Comparison of ENCODE assay signal across 14 cellular contexts in genomic region chr13:77290342-77290741, GRCh38.
"Had no signal": no experiment of that assay in that cellular context is flagged by ENCODE, and none has a peak within 500 bp of the region (broad histone marks: within the 10 kb centered on the region; RNA-seq: fewer than 3 reads in every experiment).

No MANE protein-coding gene starts in this region.

- H3K9me3 ChIP-seq: transverse colon had no signal

- ATAC-seq: left ventricle myocardium superior had no signal

- FAIRE-seq: kidney had no signal

- H2AFZ ChIP-seq: neural progenitor cell had no signal

- H3K9ac ChIP-seq: neural progenitor cell had no signal

- H3K27ac Mint-ChIP-seq: neural progenitor cell had no signal

- DNase-seq: activated CD8-positive, alpha-beta memory T cell treated with anti-CD3 and anti-CD28 coated beads for 24 hours; activated gamma-delta T cell; central memory CD4-positive, alpha-beta T cell; cortex of kidney; effector CD8-positive, alpha-beta T cell; kidney; left ventricle myocardium superior; mesendoderm; ovary; SIG-M5; stimulated activated CD4-positive, alpha-beta T cell treated with anti-CD3 and anti-CD28 coated beads, Interleukin-15, amount 100 ng/mL, for 24 hours; substantia nigra; transverse colon had no signal

- H3K4me1 Mint-ChIP-seq: neural progenitor cell had no signal

- H3K4me3 ChIP-seq: neural progenitor cell, ovary, transverse colon had no signal

- H3K4me1 ChIP-seq: neural progenitor cell, transverse colon had no signal

- H3K27ac ChIP-seq: neural progenitor cell, ovary, transverse colon had no signal

- H3K36me3 ChIP-seq: neural progenitor cell, ovary had no signal

- H3K4me3 Mint-ChIP-seq: neural progenitor cell had no signal

- H3K4me2 ChIP-seq: neural progenitor cell had no signal

- H3K27me3 ChIP-seq: neural progenitor cell, ovary, transverse colon had no signal
